8 cellular contexts compared by ENCODE assay signal in the genomic region with DNA sequence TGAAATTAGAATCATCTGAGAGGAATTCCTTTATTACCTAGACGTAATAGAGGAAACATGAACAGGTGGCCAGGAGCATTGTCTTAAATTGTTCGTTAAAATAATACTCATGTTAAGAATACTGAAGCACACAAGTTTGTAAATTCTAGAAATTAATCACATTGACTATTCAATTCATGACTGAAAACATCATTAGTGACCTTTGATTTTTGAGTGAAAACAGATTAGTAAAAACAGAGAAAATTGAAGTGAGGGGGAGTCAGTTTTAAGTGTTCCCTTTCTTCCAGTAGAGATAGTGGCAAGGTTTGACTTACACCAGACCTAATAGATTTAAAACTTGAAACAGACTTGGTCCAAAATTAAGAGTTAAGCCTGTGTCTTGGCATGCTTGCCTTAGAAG. TPM values are rescaled to one million over a fixed set of nuclear protein-coding genes. Genes with fewer than 3 reads are reported as not detected.
DNase-seq lines count a peak whose midpoint lies in the region; ATAC-seq, FAIRE-seq and TF ChIP-seq lines count a peak whose summit lies in the region.

No MANE protein-coding gene starts in this region.

- CTCF ChIA-PET in PC-3 (lab: Charles Lee): interaction anchor here (1.1 kb wide), 1 partner anchor 578 kb away, joined by 3 read pairs; no protein-coding TSS in a partner anchor

- H3K9me3 Mint-ChIP-seq in endothelial cell (ENCODE audit: unreplicated experiment): no peaks in the 10 kb centered on the region

- H3K36me3 ChIP-seq in DOHH2 (ENCODE audit: control insufficient read depth, low read length): peaks cover 65% of the 10 kb centered on the region
- H3K36me3 ChIP-seq in PC-3 (ENCODE audit: low read depth, low read length): peaks cover 12% of the 10 kb centered on the region; the same call in 1 of the 2 replicates
- no peaks in the 10 kb centered on the region for H3K36me3 ChIP-seq in parathyroid adenoma (ENCODE audit: control insufficient read depth, insufficient read depth, low read length)

- DNase-seq in PC-3 (no peak), endothelial cell (ENCODE audit: low spot score) (no peak), D721Med (ENCODE audit: insufficient read length, low spot score) (no peak), germinal center (ENCODE audit: low spot score) (no peak)

- H3K4me2 ChIP-seq in DOHH2 (ENCODE audit: low read length) (peak overlapping the region; percentile 73), PC-3 (ENCODE audit: low read length) (peak overlapping the region; percentile 84), parathyroid adenoma (ENCODE audit: low read length) (peak overlapping the region; percentile 71)

- H3K4me1 Mint-ChIP-seq in endothelial cell (ENCODE audit: unreplicated experiment): peaks cover 26% of the 10 kb centered on the region

- H3K4me3 ChIP-seq in DOHH2 (ENCODE audit: low read length) (peak overlapping the region; percentile 86), PC-3 (ENCODE audit: low read length) (peak overlapping the region; percentile 83), parathyroid adenoma (ENCODE audit: low read depth, low read length) (peak overlapping the region; percentile 88)

- ATAC-seq in PC-3: no peak
- no peak for ATAC-seq in GM21515 (IDR thresholded peaks at IDR 0.05; ENCODE audit: unreplicated experiment)
- ATAC-seq in GM18858 (IDR thresholded peaks at IDR 0.05; ENCODE audit: unreplicated experiment): no peak

- peaks cover 17% of the 10 kb centered on the region for H3K36me3 Mint-ChIP-seq in endothelial cell (ENCODE audit: low read depth, unreplicated experiment)

- peaks cover 20% of the 10 kb centered on the region for H3K27me3 Mint-ChIP-seq in endothelial cell (ENCODE audit: unreplicated experiment)

- H2AFZ ChIP-seq in PC-3 (ENCODE audit: low read length): no peak overlapping the region
- H2AFZ ChIP-seq in parathyroid adenoma: no peak overlapping the region

- POLR2A ChIA-PET in PC-3 (lab: Charles Lee; ENCODE audit: unreplicated experiment): no interaction called here

- H3K9ac ChIP-seq in PC-3 (ENCODE audit: low read length): peak overlapping the region; percentile 98
- H3K9ac ChIP-seq in parathyroid adenoma: no peak overlapping the region

- peak overlapping the region; percentile 100 for H3K27ac Mint-ChIP-seq in endothelial cell (ENCODE audit: unreplicated experiment)

- intact Hi-C loops in PC-3 (cut with micrococcal nuclease): no loop called here

- TF ChIP-seq CTCF in DOHH2 (IDR thresholded peaks at IDR 0.05; ENCODE audit: low read depth, low read length, poor library complexity, severe bottlenecking) (no peak), PC-3 (conservative IDR thresholded peaks at IDR 0.05; ENCODE audit: low read depth, low read length) (no peak), endothelial cell (IDR thresholded peaks at IDR 0.05; ENCODE audit: unreplicated experiment) (no peak), parathyroid adenoma (IDR thresholded peaks at IDR 0.05) (no peak), D721Med (IDR thresholded peaks at IDR 0.05; ENCODE audit: insufficient read depth, missing control alignments) (no peak)

- H3F3A ChIP-seq in DOHH2 (ENCODE audit: control insufficient read depth, insufficient read depth) (peaks cover 20% of the 10 kb centered on the region), PC-3 (ENCODE audit: low read length, unreplicated experiment) (peaks cover 7% of the 10 kb centered on the region)

- H3K79me2 ChIP-seq in DOHH2 (ENCODE audit: control insufficient read depth, low read length): peaks cover 78% of the 10 kb centered on the region
- peaks cover 75% of the 10 kb centered on the region for H3K79me2 ChIP-seq in PC-3 (ENCODE audit: low read length)
- H3K79me2 ChIP-seq in parathyroid adenoma: peaks cover 14% of the 10 kb centered on the region

- no peak for FAIRE-seq in D721Med (lab: Jason Lieb, UNC)

- peak overlapping the region; percentile 90 for H3K27ac ChIP-seq in DOHH2 (ENCODE audit: low read depth, low read length)
- no peak overlapping the region for H3K27ac ChIP-seq in PC-3 (ENCODE audit: low read length)
- H3K27ac ChIP-seq in parathyroid adenoma: peak overlapping the region; percentile 95

- BruUV-seq in PC-3 (replicated peaks; lab: Mats Ljungman, UMichigan): TSS peak; percentile 34

- H3K9me3 ChIP-seq in DOHH2 (ENCODE audit: control insufficient read depth, insufficient read depth, low read length) (no peaks in the 10 kb centered on the region), PC-3 (ENCODE audit: low read length) (no peaks in the 10 kb centered on the region), parathyroid adenoma (ENCODE audit: control insufficient read depth, low read length) (no peaks in the 10 kb centered on the region)

- H3K4me3 Mint-ChIP-seq in endothelial cell (ENCODE audit: unreplicated experiment): peak overlapping the region; percentile 98

- no peaks in the 10 kb centered on the region for H3K27me3 ChIP-seq in DOHH2 (ENCODE audit: control insufficient read depth, low read length)
- H3K27me3 ChIP-seq in PC-3 (ENCODE audit: low read length): no peaks in the 10 kb centered on the region
- H3K27me3 ChIP-seq in parathyroid adenoma (ENCODE audit: control insufficient read depth, insufficient read depth, low read length): no peaks in the 10 kb centered on the region

- H3K4me1 ChIP-seq in DOHH2 (ENCODE audit: control insufficient read depth, low read length) (peaks cover 62% of the 10 kb centered on the region), PC-3 (ENCODE audit: insufficient read depth, low read length) (peaks cover 47% of the 10 kb centered on the region), parathyroid adenoma (no peaks in the 10 kb centered on the region)

- H4K20me1 ChIP-seq in DOHH2 (ENCODE audit: control insufficient read depth, insufficient read depth, low read depth, low read length): peaks cover 26% of the 10 kb centered on the region
- H4K20me1 ChIP-seq in PC-3 (ENCODE audit: low read length): peaks cover 49% of the 10 kb centered on the region

- H3K9me2 ChIP-seq in DOHH2 (replicated peaks; ENCODE audit: control insufficient read depth, low read length) (no peaks in the 10 kb centered on the region), PC-3 (replicated peaks; ENCODE audit: low read length) (no peaks in the 10 kb centered on the region)

RNA-seq across cellular contexts. Expression of a gene that starts 1.4 kb away (rescaled TPM):
- total RNA-seq in PC-3 (2014; rRNA removed) (56.2 and 71.9 TPM in 2 replicates), endothelial cell (ENCODE audit: unreplicated experiment) (28.4 TPM)

RNA-seq across cellular contexts. Expression of a gene that starts 4.7 kb away (rescaled TPM):
- total RNA-seq in PC-3 (2014; rRNA removed) (12.1 and 20.2 TPM in 2 replicates), endothelial cell (ENCODE audit: unreplicated experiment) (5.0 TPM)

RNA-seq across cellular contexts. Expression of a gene that starts 42.2 kb away (rescaled TPM):
- total RNA-seq in PC-3 (2014; rRNA removed) (1.6 and 2.8 TPM in 2 replicates), endothelial cell (ENCODE audit: unreplicated experiment) (1.6 TPM)
